Comparison of ENCODE assay signal across 2 cellular contexts in genomic region chr16:673399-673991, GRCh38.
TF ChIP-seq lines count a peak whose summit lies in the region.

No MANE protein-coding gene starts in this region.

TF ChIP-seq in HCT116, 20 proteins besides CTCF, POLR2A, EP300 and RAD21:
- TF ChIP-seq JUND (IDR thresholded peaks at IDR 0.05), result no peak
- no peak for TF ChIP-seq SIN3A (IDR thresholded peaks at IDR 0.05; ENCODE audit: low read depth)
- no peak for TF ChIP-seq SP1 (IDR thresholded peaks at IDR 0.05; ENCODE audit: low read depth)
- TF ChIP-seq YY1 (IDR thresholded peaks at IDR 0.05; ENCODE audit: extremely low read depth, insufficient replicate concordance, low read depth, low read length), result no peak
- TF ChIP-seq TCF7L2 (IDR thresholded peaks at IDR 0.05; ENCODE audit: borderline replicate concordance, extremely low read depth, insufficient read depth, insufficient read length), result no peak
- TF ChIP-seq CEBPB (IDR thresholded peaks at IDR 0.05; ENCODE audit: low read depth), result no peak
- TF ChIP-seq SRF (IDR thresholded peaks at IDR 0.05; ENCODE audit: low read depth), result no peak
- TF ChIP-seq ZNF274 (IDR thresholded peaks at IDR 0.05; ENCODE audit: low read depth, low read length), result no peak
- no peak for TF ChIP-seq ELF1 (IDR thresholded peaks at IDR 0.05; ENCODE audit: borderline replicate concordance, low read depth)
- no peak for TF ChIP-seq POLR2AphosphoS5 (IDR thresholded peaks at IDR 0.05; ENCODE audit: low read depth, low read length)
- TF ChIP-seq MAX (IDR thresholded peaks at IDR 0.05), result no peak
- TF ChIP-seq REST (IDR thresholded peaks at IDR 0.05; ENCODE audit: low read depth), result no peak
- no peak for TF ChIP-seq EGR1 (IDR thresholded peaks at IDR 0.05; ENCODE audit: low read depth)
- no peak for TF ChIP-seq ZFX (IDR thresholded peaks at IDR 0.05)
TF ChIP-seq in HCT116: peak in this region for 0.

TF ChIP-seq in endothelial cell of umbilical vein, 7 proteins besides CTCF, POLR2A, EP300 and RAD21:
- no peak for TF ChIP-seq FOS (IDR thresholded peaks at IDR 0.05; ENCODE audit: borderline replicate concordance, insufficient read depth, low read length)
- TF ChIP-seq MYC (IDR thresholded peaks at IDR 0.05; ENCODE audit: low read depth, low read length), result no peak
- TF ChIP-seq POLR2AphosphoS5 (IDR thresholded peaks at IDR 0.05; ENCODE audit: insufficient read depth, low read depth, low read length), result no peak
- TF ChIP-seq EZH2 (IDR thresholded peaks at IDR 0.05; ENCODE audit: borderline replicate concordance, low read depth, low read length, severe bottlenecking), result no peak
- no peak for TF ChIP-seq JUN (IDR thresholded peaks at IDR 0.05; ENCODE audit: borderline replicate concordance, insufficient read depth, insufficient read length, low read depth)
- no peak for TF ChIP-seq MAX (IDR thresholded peaks at IDR 0.05; ENCODE audit: insufficient read depth, insufficient read length)
- no peak for TF ChIP-seq GATA2 (IDR thresholded peaks at IDR 0.05; ENCODE audit: insufficient read depth, insufficient read length, low read depth, low read length)
